In the genomic region with DNA sequence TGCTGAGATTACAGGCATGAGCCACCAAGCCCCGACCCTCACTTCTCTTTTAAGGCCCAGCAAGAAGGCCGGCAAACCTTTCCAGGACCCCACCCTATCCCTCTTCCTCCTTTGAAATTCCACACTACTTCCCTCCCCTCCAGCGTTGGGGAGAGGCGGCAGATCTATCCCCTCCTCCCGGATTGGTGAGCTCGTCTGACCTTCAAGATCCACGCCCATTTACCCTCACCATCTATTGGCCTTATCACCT, we compare ENCODE assay signal across 8 cellular contexts. TPM values are rescaled to one million over a fixed set of nuclear protein-coding genes. Genes with fewer than 3 reads are reported as not detected.
DNase-seq lines count a peak whose midpoint lies in the region; ATAC-seq and TF ChIP-seq lines count a peak whose summit lies in the region.

No MANE protein-coding gene starts in this region.

- TF ChIP-seq CTCF in adrenal gland (IDR thresholded peaks at IDR 0.05) = no peak
- TF ChIP-seq CTCF in liver (IDR thresholded peaks at IDR 0.05; ENCODE audit: low read depth, low read length, missing input control) = no peak

- no peaks in the 10 kb centered on the region for H3K4me1 ChIP-seq in adrenal gland (replicated peaks in 1 of 2)
- peaks cover 0 to 8% (median 4%) of the 10 kb centered on the region in 4 donors for H3K4me1 ChIP-seq in liver (ENCODE audit: control insufficient read depth in 4 of 4, insufficient read depth in 4 of 4, low read length in 3 of 4)
- H3K4me1 ChIP-seq in thymus (ENCODE audit: control insufficient read depth, insufficient read depth, low read length) = no peaks in the 10 kb centered on the region

- peak overlapping the region in 2 of 4 donors; percentile 6 to 48 for H3K4me3 ChIP-seq in adrenal gland
- H3K4me3 ChIP-seq in liver (ENCODE audit: low read depth in 1 of 3, low read length in 3 of 3) = peak overlapping the region in 2 of 3 donors; percentile 48 to 63
- H3K4me3 ChIP-seq in thymus (ENCODE audit: low read length) = peak overlapping the region; percentile 43

- no peak for ATAC-seq in HG02763 (IDR thresholded peaks at IDR 0.05; ENCODE audit: unreplicated experiment)

- intact Hi-C loops in adrenal gland (cut with DNase I) = loop anchor here in 1 of 2 donors (5.0 kb wide), 1 partner anchor 33 kb away; no protein-coding TSS in a partner anchor

- H3K36me3 ChIP-seq in adrenal gland (replicated peaks in 1 of 2) = no peaks in the 10 kb centered on the region
- H3K36me3 ChIP-seq in liver (ENCODE audit: control insufficient read depth in 4 of 4, insufficient read depth in 3 of 4, low read depth in 1 of 4, low read length in 3 of 4) = no peaks in the 10 kb centered on the region
- peaks cover 2% of the 10 kb centered on the region for H3K36me3 ChIP-seq in thymus (ENCODE audit: control insufficient read depth, insufficient read depth)

- H3K27ac ChIP-seq in adrenal gland (peak overlapping the region; percentile 37 to 89 (median 69)), liver (ENCODE audit: low read depth in 1 of 2, low read length in 2 of 2) (peak overlapping the region; percentile 61 to 71), thymus (ENCODE audit: low read depth) (no peak overlapping the region)

- peak; percentile 3 to 33 for TF ChIP-seq POLR2A in adrenal gland (IDR thresholded peaks at IDR 0.05)

- 0 to 34% (median 16%) methylated on average over 7 of the region's 7 CpGs for WGBS in adrenal gland, 4 donors
- 0% methylated on average over 7 of the region's 7 CpGs for WGBS in liver
- WGBS in thymus = under 1% methylated on average over 7 of the region's 7 CpGs

- no peaks in the 10 kb centered on the region for H3K9me3 ChIP-seq in adrenal gland (replicated peaks in 1 of 3)
- H3K9me3 ChIP-seq in liver (ENCODE audit: control insufficient read depth in 4 of 4, low read length in 3 of 4) = no peaks in the 10 kb centered on the region
- no peaks in the 10 kb centered on the region for H3K9me3 ChIP-seq in thymus (ENCODE audit: control insufficient read depth)

- TF ChIP-seq RAD21 in liver (IDR thresholded peaks at IDR 0.05) = no peak

- no peaks in the 10 kb centered on the region for H3K27me3 ChIP-seq in adrenal gland
- no peaks in the 10 kb centered on the region for H3K27me3 ChIP-seq in liver (ENCODE audit: control insufficient read depth in 4 of 4, insufficient read depth in 4 of 4, low read length in 3 of 4)
- no peaks in the 10 kb centered on the region for H3K27me3 ChIP-seq in thymus (ENCODE audit: control insufficient read depth, insufficient read depth)

- peak; percentile 82 for DNase-seq in activated CD8-positive, alpha-beta memory T cell treated with anti-CD3 and anti-CD28 coated beads for 24 hours
- DNase-seq in activated CD8-positive, alpha-beta memory T cell treated with anti-CD3 and anti-CD28 coated beads, Interleukin-2, amount 50 U/mL, for 48 hours = no peak
- no peak for DNase-seq in adrenal gland
- no peak for DNase-seq in activated effector memory CD4-positive, alpha-beta T cell treated with Interleukin-2 at 50 U/mL for 16 hours
- no peak for DNase-seq in NCI-H1436 (lab: John Stamatoyannopoulos, UW)

- no peak overlapping the region for H3K9ac ChIP-seq in liver (ENCODE audit: low read depth in 1 of 2, low read length in 2 of 2)

TF ChIP-seq in liver, 16 proteins besides CTCF, POLR2A, EP300 and RAD21:
- TF ChIP-seq, protein P1, sequence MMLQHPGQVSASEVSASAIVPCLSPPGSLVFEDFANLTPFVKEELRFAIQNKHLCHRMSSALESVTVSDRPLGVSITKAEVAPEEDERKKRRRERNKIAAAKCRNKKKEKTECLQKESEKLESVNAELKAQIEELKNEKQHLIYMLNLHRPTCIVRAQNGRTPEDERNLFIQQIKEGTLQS (IDR thresholded peaks at IDR 0.05) = no peak
- TF ChIP-seq NR2F2 (IDR thresholded peaks at IDR 0.05) = peak; percentile 90
- no peak for TF ChIP-seq JUND (IDR thresholded peaks at IDR 0.05)

RNA-seq across cellular contexts. Expression of a gene that starts 4.5 kb away (rescaled TPM):
- 10 to 100 TPM in 7 of 8 donors, 1 to 10 TPM in 1; 6.3 to 46.8 (median 13.2) TPM for total RNA-seq in adrenal gland
- 10 to 100 TPM in 1 of 3 donors, 1 to 10 TPM in 2; 5.7 to 10.9 (median 6.6) TPM for polyA plus RNA-seq in adrenal gland
- total RNA-seq in liver = 1 to 10 TPM; 2.5 to 6.5 TPM
- 1 to 10 TPM; 2.1 to 3.3 TPM for polyA plus RNA-seq in liver
- 5.4 TPM for polyA plus RNA-seq in thymus

RNA-seq across cellular contexts. Expression of a gene that starts 9.3 kb away (rescaled TPM):
- 10 to 100 TPM in 7 of 8 donors, 1 to 10 TPM in 1; 6.8 to 52.3 (median 18.3) TPM for total RNA-seq in adrenal gland
- polyA plus RNA-seq in adrenal gland = 10 to 100 TPM; 18.6 to 73.1 (median 61.4) TPM
- under 1 TPM; 0.61 to 0.67 TPM for total RNA-seq in liver
- polyA plus RNA-seq in liver = under 1 TPM; 0.30 to 0.33 TPM
- polyA plus RNA-seq in thymus = 3.6 TPM

RNA-seq across cellular contexts. Expression of a gene that starts 19.0 kb away (rescaled TPM):
- 100 to 1,000 TPM in 5 of 8 donors, 10 to 100 TPM in 3; 52.1 to 304 (median 152) TPM for total RNA-seq in adrenal gland
- polyA plus RNA-seq in adrenal gland = 100 to 1,000 TPM in 2 of 3 donors, 10 to 100 TPM in 1; 78.2 to 724 (median 324) TPM
- total RNA-seq in liver = 1 to 10 TPM; 2.4 to 6.7 TPM
- polyA plus RNA-seq in liver = 10 to 100 TPM; 22.6 to 24.5 TPM
- 130 TPM for polyA plus RNA-seq in thymus

RNA-seq across cellular contexts. Expression of a gene that starts 28.1 kb away (rescaled TPM):
- total RNA-seq in adrenal gland = 10 to 100 TPM in 1 of 8 donors, 1 to 10 TPM in 7; 2.2 to 16.2 (median 2.9) TPM
- 1 to 10 TPM in 2 of 3 donors, under 1 TPM in 1; 0.59 to 8.4 (median 7.6) TPM for polyA plus RNA-seq in adrenal gland
- 1 to 10 TPM; 2.9 to 6.9 TPM for total RNA-seq in liver
- polyA plus RNA-seq in liver = 10 to 100 TPM in 1 of 2 donors, 1 to 10 TPM in 1; 8.8 to 10.8 TPM
- polyA plus RNA-seq in thymus = 3.0 TPM

RNA-seq across cellular contexts. Expression of a gene that starts 42.4 kb away (rescaled TPM):
- total RNA-seq in adrenal gland (under 1 TPM in 2 of 8 donors, not detected in 6; 0.14 to 0.18 TPM), liver (not detected)
- polyA plus RNA-seq in adrenal gland (under 1 TPM in 2 of 3 donors, not detected in 1; 0.13 to 0.24 TPM), liver (under 1 TPM in 1 of 2 donors, not detected in 1; 0.03 TPM), thymus (1.8 TPM)
